ENCODE assay signal across 22 cellular contexts in genomic region chr17:11564483-11565380, GRCh38. TPM values are rescaled to one million over a fixed set of nuclear protein-coding genes. Genes with fewer than 3 reads are reported as not detected.
"Had no signal": no experiment of that assay in that cellular context is flagged by ENCODE, and none has a peak within 500 bp of the region (broad histone marks: within the 10 kb centered on the region; RNA-seq: fewer than 3 reads in every experiment).

No MANE protein-coding gene starts in this region.

- ATAC-seq: activated CD8-positive, alpha-beta memory T cell treated with anti-CD3 and anti-CD28 coated beads, Interleukin-2, amount 10 ng/mL, durations not matched to agents 7 days and 5 days; esophagus mucosa; naive thymus-derived CD4-positive, alpha-beta T cell; stimulated activated naive CD8-positive, alpha-beta T cell treated with anti-CD3 and anti-CD28 coated beads, Interleukin-15, Interleukin-2, amounts not matched to agents 100 U/mL and 50 U/mL, for 24 hours had no signal

- H3K9me3 ChIP-seq: tibial nerve had no signal

- H3K27ac ChIP-seq: neural progenitor cell, tibial nerve had no signal

- H3K27ac Mint-ChIP-seq: activated CD4-positive, alpha-beta memory T cell treated with anti-CD3 and anti-CD28 coated beads, Interleukin-2, amount 10 ng/mL, durations not matched to agents 7 days and 5 days; activated CD8-positive, alpha-beta memory T cell treated with anti-CD3 and anti-CD28 coated beads, Interleukin-2, amount 10 ng/mL, durations not matched to agents 7 days and 5 days; activated naive CD4-positive, alpha-beta T cell treated with anti-CD3 and anti-CD28 coated beads, Interleukin-2, amount 50 U/mL, for 24 hours; activated T-helper 1 cell treated with anti-CD3 and anti-CD28 coated beads, Interleukin-12 subunit alpha, Interleukin-12 subunit beta, Interleukin-2, Interleukin-4 antibody, amounts not matched to agents 30 ng/mL and 10 ng/mL and 1 ng/mL, durations not matched to agents 14 hours and 24 hours and 36 hours; naive thymus-derived CD4-positive, alpha-beta T cell; neural progenitor cell; progenitor cell of endocrine pancreas had no signal

- H3K4me1 Mint-ChIP-seq: activated CD4-positive, alpha-beta memory T cell treated with anti-CD3 and anti-CD28 coated beads, Interleukin-2, amount 10 ng/mL, durations not matched to agents 7 days and 5 days; activated CD8-positive, alpha-beta memory T cell treated with anti-CD3 and anti-CD28 coated beads, Interleukin-2, amount 10 ng/mL, durations not matched to agents 7 days and 5 days; activated naive CD4-positive, alpha-beta T cell treated with anti-CD3 and anti-CD28 coated beads, Interleukin-2, amount 50 U/mL, for 24 hours; naive thymus-derived CD4-positive, alpha-beta T cell had no signal

- H3K4me3 Mint-ChIP-seq: activated CD4-positive, alpha-beta memory T cell treated with anti-CD3 and anti-CD28 coated beads, Interleukin-2, amount 10 ng/mL, durations not matched to agents 7 days and 5 days; activated CD8-positive, alpha-beta memory T cell treated with anti-CD3 and anti-CD28 coated beads, Interleukin-2, amount 10 ng/mL, durations not matched to agents 7 days and 5 days; activated naive CD4-positive, alpha-beta T cell treated with anti-CD3 and anti-CD28 coated beads, Interleukin-2, amount 50 U/mL, for 24 hours; activated T-helper 1 cell treated with anti-CD3 and anti-CD28 coated beads, Interleukin-12 subunit alpha, Interleukin-12 subunit beta, Interleukin-2, Interleukin-4 antibody, amounts not matched to agents 30 ng/mL and 10 ng/mL and 1 ng/mL, durations not matched to agents 14 hours and 24 hours and 36 hours; brain; naive thymus-derived CD4-positive, alpha-beta T cell; neural progenitor cell had no signal

- H3K27me3 ChIP-seq: neural progenitor cell, tibial nerve had no signal

- DNase-seq: activated CD4-positive, alpha-beta memory T cell treated with anti-CD3 and anti-CD28 coated beads, Interleukin-2, amount 10 ng/mL, durations not matched to agents 7 days and 5 days; activated CD4-positive, alpha-beta T cell treated with anti-CD3 and anti-CD28 coated beads for 48 hours; activated CD8-positive, alpha-beta memory T cell treated with anti-CD3 and anti-CD28 coated beads, Interleukin-2, amount 10 ng/mL, durations not matched to agents 7 days and 5 days; activated gamma-delta T cell; activated T-cell treated with anti-CD3 and anti-CD28 coated beads for 4 hours; aorta; effector memory CD4-positive, alpha-beta T cell; kidney glomerular epithelial cell; mesenchymal stem cell; naive thymus-derived CD4-positive, alpha-beta T cell; stimulated activated CD4-positive, alpha-beta T cell treated with anti-CD3 and anti-CD28 coated beads, Interleukin-12 subunit alpha, Interleukin-12 subunit beta, amount 100 ng/mL, for 4 hours; stimulated activated CD4-positive, alpha-beta T cell treated with anti-CD3 and anti-CD28 coated beads, Interleukin-4, amount 100 ng/mL, for 4 hours; stimulated activated naive CD8-positive, alpha-beta T cell treated with anti-CD3 and anti-CD28 coated beads, Interleukin-15, Interleukin-2, amounts not matched to agents 100 U/mL and 50 U/mL, for 24 hours had no signal

- H3K27me3 Mint-ChIP-seq: activated CD4-positive, alpha-beta memory T cell treated with anti-CD3 and anti-CD28 coated beads, Interleukin-2, amount 10 ng/mL, durations not matched to agents 7 days and 5 days; activated CD8-positive, alpha-beta memory T cell treated with anti-CD3 and anti-CD28 coated beads, Interleukin-2, amount 10 ng/mL, durations not matched to agents 7 days and 5 days had no signal

- H3K9me3 Mint-ChIP-seq: activated naive CD4-positive, alpha-beta T cell treated with anti-CD3 and anti-CD28 coated beads, Interleukin-2, amount 50 U/mL, for 24 hours; neural progenitor cell had no signal

- H3K36me3 Mint-ChIP-seq: activated CD8-positive, alpha-beta memory T cell treated with anti-CD3 and anti-CD28 coated beads, Interleukin-2, amount 10 ng/mL, durations not matched to agents 7 days and 5 days; activated naive CD4-positive, alpha-beta T cell treated with anti-CD3 and anti-CD28 coated beads, Interleukin-2, amount 50 U/mL, for 24 hours; brain; naive thymus-derived CD4-positive, alpha-beta T cell; neural progenitor cell had no signal

RNA-seq across cellular contexts. Expression of gene DNAH9, which starts 33.5 kb away (rescaled TPM):
- total RNA-seq: activated CD4-positive, alpha-beta memory T cell treated with anti-CD3 and anti-CD28 coated beads, Interleukin-2, amount 10 ng/mL, durations not matched to agents 7 days and 5 days; activated CD8-positive, alpha-beta memory T cell treated with anti-CD3 and anti-CD28 coated beads, Interleukin-2, amount 10 ng/mL, durations not matched to agents 7 days and 5 days; activated T-helper 1 cell treated with anti-CD3 and anti-CD28 coated beads, Interleukin-12 subunit alpha, Interleukin-12 subunit beta, Interleukin-2, Interleukin-4 antibody, amounts not matched to agents 30 ng/mL and 10 ng/mL and 1 ng/mL, durations not matched to agents 14 hours and 24 hours and 36 hours; endothelial cell of umbilical vein; naive thymus-derived CD4-positive, alpha-beta T cell; T-helper 2 cell treated with Interferon-gamma antibody and Interleukin-4, amounts not matched to agents 100 ng/mL and 5 ng/mL, for 36 hours had no signal
